In the genomic region with DNA sequence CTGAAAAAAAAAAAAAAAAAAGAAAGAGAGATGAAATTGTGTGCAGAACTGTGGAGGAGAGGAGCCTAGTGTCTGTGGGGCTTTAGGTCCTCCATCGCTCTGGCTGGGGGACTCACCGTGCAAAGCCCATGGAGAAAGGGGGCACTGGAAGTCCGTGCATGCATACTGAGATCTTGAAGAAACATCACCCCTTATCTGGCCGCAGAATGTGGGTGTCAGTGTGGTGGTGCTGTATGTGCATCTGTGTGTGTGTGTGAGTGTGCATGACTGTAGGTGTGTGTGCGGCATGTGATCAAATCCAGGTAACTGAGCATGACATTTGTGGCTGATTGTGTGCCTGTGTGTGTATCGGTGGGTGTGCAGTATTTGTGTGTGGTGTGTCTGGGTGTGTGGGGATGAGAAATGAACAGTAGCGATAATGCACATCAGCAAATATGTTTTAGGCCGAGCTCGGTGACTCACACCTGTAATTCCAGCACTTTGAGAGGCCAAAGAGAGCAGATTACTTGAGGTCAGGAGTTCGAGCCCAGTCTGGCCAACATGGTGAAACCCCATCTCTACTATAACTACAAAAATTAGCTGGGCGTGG, we compare ENCODE assay signal across 3 cellular contexts.
TF ChIP-seq lines count a peak whose summit lies in the region.

No MANE protein-coding gene starts in this region.

TF ChIP-seq in HCT116, 20 proteins besides CTCF, POLR2A, EP300 and RAD21:
- TF ChIP-seq EZH2 (IDR thresholded peaks at IDR 0.05) (no peak), ZFX (IDR thresholded peaks at IDR 0.05) (no peak), EGR1 (IDR thresholded peaks at IDR 0.05; ENCODE audit: low read depth) (no peak), CBX3 (IDR thresholded peaks at IDR 0.05; ENCODE audit: low read depth) (no peak), SP1 (IDR thresholded peaks at IDR 0.05; ENCODE audit: low read depth) (no peak), FOSL1 (IDR thresholded peaks at IDR 0.05; ENCODE audit: low read depth) (no peak), TCF7L2 (IDR thresholded peaks at IDR 0.05; ENCODE audit: borderline replicate concordance, extremely low read depth, insufficient read depth, insufficient read length) (no peak), ELF1 (IDR thresholded peaks at IDR 0.05; ENCODE audit: borderline replicate concordance, low read depth) (no peak), SIN3A (IDR thresholded peaks at IDR 0.05; ENCODE audit: low read depth) (no peak), SRF (IDR thresholded peaks at IDR 0.05; ENCODE audit: low read depth) (no peak), POLR2AphosphoS5 (IDR thresholded peaks at IDR 0.05; ENCODE audit: low read depth, low read length) (no peak), EZH2phosphoT487 (IDR thresholded peaks at IDR 0.05; ENCODE audit: borderline replicate concordance) (no peak), ZNF274 (IDR thresholded peaks at IDR 0.05; ENCODE audit: low read depth, low read length) (no peak), CEBPB (IDR thresholded peaks at IDR 0.05; ENCODE audit: low read depth) (no peak), JUND (IDR thresholded peaks at IDR 0.05) (no peak)
- TF ChIP-seq, protein P1, sequence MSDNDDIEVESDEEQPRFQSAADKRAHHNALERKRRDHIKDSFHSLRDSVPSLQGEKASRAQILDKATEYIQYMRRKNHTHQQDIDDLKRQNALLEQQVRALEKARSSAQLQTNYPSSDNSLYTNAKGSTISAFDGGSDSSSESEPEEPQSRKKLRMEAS (IDR thresholded peaks at IDR 0.05): no peak
- TF ChIP-seq, protein P2, sequence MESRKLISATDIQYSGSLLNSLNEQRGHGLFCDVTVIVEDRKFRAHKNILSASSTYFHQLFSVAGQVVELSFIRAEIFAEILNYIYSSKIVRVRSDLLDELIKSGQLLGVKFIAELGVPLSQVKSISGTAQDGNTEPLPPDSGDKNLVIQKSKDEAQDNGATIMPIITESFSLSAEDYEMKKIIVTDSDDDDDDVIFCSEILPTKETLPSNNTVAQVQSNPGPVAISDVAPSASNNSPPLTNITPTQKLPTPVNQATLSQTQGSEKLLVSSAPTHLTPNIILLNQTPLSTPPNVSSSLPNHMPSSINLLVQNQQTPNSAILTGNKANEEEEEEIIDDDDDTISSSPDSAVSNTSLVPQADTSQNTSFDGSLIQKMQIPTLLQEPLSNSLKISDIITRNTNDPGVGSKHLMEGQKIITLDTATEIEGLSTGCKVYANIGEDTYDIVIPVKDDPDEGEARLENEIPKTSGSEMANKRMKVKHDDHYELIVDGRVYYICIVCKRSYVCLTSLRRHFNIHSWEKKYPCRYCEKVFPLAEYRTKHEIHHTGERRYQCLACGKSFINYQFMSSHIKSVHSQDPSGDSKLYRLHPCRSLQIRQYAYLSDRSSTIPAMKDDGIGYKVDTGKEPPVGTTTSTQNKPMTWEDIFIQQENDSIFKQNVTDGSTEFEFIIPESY (IDR thresholded peaks at IDR 0.05; ENCODE audit: extremely low read depth, insufficient replicate concordance, low read length): no peak

TF ChIP-seq in GM12878, 131 proteins besides CTCF, POLR2A, EP300 and RAD21:
- TF ChIP-seq IKZF1 (conservative IDR thresholded peaks at IDR 0.05): no peak
- TF ChIP-seq RUNX3 (IDR thresholded peaks at IDR 0.05; ENCODE audit: low read length): no peak
- TF ChIP-seq, protein P3, sequence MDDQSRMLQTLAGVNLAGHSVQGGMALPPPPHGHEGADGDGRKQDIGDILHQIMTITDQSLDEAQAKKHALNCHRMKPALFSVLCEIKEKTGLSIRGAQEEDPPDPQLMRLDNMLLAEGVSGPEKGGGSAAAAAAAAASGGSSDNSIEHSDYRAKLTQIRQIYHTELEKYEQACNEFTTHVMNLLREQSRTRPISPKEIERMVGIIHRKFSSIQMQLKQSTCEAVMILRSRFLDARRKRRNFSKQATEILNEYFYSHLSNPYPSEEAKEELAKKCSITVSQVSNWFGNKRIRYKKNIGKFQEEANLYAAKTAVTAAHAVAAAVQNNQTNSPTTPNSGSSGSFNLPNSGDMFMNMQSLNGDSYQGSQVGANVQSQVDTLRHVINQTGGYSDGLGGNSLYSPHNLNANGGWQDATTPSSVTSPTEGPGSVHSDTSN (IDR thresholded peaks at IDR 0.05; ENCODE audit: insufficient replicate concordance, low read depth, low read length): no peak
- no peak for TF ChIP-seq CHD1 (IDR thresholded peaks at IDR 0.05; ENCODE audit: low read depth, low read length)
- TF ChIP-seq SREBF2 (IDR thresholded peaks at IDR 0.05; ENCODE audit: low read length): no peak
- TF ChIP-seq, protein P4, sequence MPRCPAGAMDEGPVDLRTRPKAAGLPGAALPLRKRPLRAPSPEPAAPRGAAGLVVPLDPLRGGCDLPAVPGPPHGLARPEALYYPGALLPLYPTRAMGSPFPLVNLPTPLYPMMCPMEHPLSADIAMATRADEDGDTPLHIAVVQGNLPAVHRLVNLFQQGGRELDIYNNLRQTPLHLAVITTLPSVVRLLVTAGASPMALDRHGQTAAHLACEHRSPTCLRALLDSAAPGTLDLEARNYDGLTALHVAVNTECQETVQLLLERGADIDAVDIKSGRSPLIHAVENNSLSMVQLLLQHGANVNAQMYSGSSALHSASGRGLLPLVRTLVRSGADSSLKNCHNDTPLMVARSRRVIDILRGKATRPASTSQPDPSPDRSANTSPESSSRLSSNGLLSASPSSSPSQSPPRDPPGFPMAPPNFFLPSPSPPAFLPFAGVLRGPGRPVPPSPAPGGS (IDR thresholded peaks at IDR 0.05; ENCODE audit: borderline replicate concordance, insufficient read depth, low read depth, low read length, poor library complexity, severe bottlenecking): peak; percentile 64
- TF ChIP-seq, protein P2 (IDR thresholded peaks at IDR 0.05): no peak
- TF ChIP-seq ZNF274 (IDR thresholded peaks at IDR 0.05; ENCODE audit: insufficient read depth, insufficient read length): no peak
TF ChIP-seq in GM12878: peak in this region for 1.

TF ChIP-seq in HEK293T, 16 proteins besides CTCF, POLR2A, EP300 and RAD21:
- TF ChIP-seq, protein P5, sequence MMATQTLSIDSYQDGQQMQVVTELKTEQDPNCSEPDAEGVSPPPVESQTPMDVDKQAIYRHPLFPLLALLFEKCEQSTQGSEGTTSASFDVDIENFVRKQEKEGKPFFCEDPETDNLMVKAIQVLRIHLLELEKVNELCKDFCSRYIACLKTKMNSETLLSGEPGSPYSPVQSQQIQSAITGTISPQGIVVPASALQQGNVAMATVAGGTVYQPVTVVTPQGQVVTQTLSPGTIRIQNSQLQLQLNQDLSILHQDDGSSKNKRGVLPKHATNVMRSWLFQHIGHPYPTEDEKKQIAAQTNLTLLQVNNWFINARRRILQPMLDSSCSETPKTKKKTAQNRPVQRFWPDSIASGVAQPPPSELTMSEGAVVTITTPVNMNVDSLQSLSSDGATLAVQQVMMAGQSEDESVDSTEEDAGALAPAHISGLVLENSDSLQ (IDR thresholded peaks at IDR 0.05): no peak
- no peak for TF ChIP-seq NFRKB (IDR thresholded peaks at IDR 0.05)
- TF ChIP-seq CTBP1 (IDR thresholded peaks at IDR 0.05; ENCODE audit: borderline replicate concordance): no peak
- TF ChIP-seq SUZ12 (IDR thresholded peaks at IDR 0.05): no peak
- TF ChIP-seq SP1 (IDR thresholded peaks at IDR 0.05): no peak
- no peak for TF ChIP-seq ZNF384 (IDR thresholded peaks at IDR 0.05)
- no peak for TF ChIP-seq TARDBP (IDR thresholded peaks at IDR 0.05)
- TF ChIP-seq LEF1 (IDR thresholded peaks at IDR 0.05; ENCODE audit: borderline replicate concordance): no peak
- no peak for TF ChIP-seq BHLHE40 (IDR thresholded peaks at IDR 0.05; ENCODE audit: borderline replicate concordance)
- no peak for TF ChIP-seq ELF4 (IDR thresholded peaks at IDR 0.05)
- no peak for TF ChIP-seq FOXM1 (IDR thresholded peaks at IDR 0.05; ENCODE audit: borderline replicate concordance)
- no peak for TF ChIP-seq L3MBTL2 (conservative IDR thresholded peaks at IDR 0.05)
